In genomic region chr22:50699754-50700386, GRCh38 we compare ENCODE assay signal across 12 cellular contexts. TPM values are rescaled to one million over a fixed set of nuclear protein-coding genes. Genes with fewer than 3 reads are reported as not detected.
DNase-seq lines count a peak whose midpoint lies in the region; ATAC-seq lines count a peak whose summit lies in the region.
"Had no signal": no experiment of that assay in that cellular context is flagged by ENCODE, and none has a peak within 500 bp of the region (broad histone marks: within the 10 kb centered on the region; RNA-seq: fewer than 3 reads in every experiment).

No MANE protein-coding gene starts in this region.

- ATAC-seq in left ventricle myocardium superior: no peak
- no peak for ATAC-seq in sciatic nerve
- no peak for ATAC-seq in GM19463 (IDR thresholded peaks at IDR 0.05; ENCODE audit: unreplicated experiment)

- DNase-seq in NCI-H1694 treated with DMSO at 0.1 percent for 48 hours (lab: John Stamatoyannopoulos, UW) (peak; percentile 6), NCI-H1694 (lab: John Stamatoyannopoulos, UW) (no peak), SK-N-DZ (ENCODE audit: low spot score) (peak; percentile 42), left ventricle myocardium superior (peak; percentile 24), sciatic nerve (ENCODE audit: low spot score) (peak; percentile 35), hippocampal formation (lab: John Stamatoyannopoulos, UW) (no peak), NCI-H1048 (lab: John Stamatoyannopoulos, UW) (no peak)
- DNase-seq: NCI-H69; stimulated activated CD4-positive, alpha-beta T cell treated with anti-CD3 and anti-CD28 coated beads, Interleukin-2, amount 100 ng/mL, for 48 hours had no signal

- intact Hi-C loops in left ventricle myocardium superior (cut with micrococcal nuclease) (no loop called here), sciatic nerve (cut with DNase I) (no loop called here)

RNA-seq across cellular contexts. Expression of gene SHANK3, which starts 27.2 kb away (rescaled TPM):
- 2.8 and 2.9 TPM in 2 replicates for polyA plus RNA-seq in SK-N-DZ (2014; cell fraction: cytosol; rRNA removed)
- polyA plus RNA-seq in SK-N-DZ (2014; cell fraction: nucleus; rRNA removed): 4.6 and 9.3 TPM in 2 replicates
- 22.9 TPM for total RNA-seq in left ventricle myocardium superior
- 56.6 TPM for total RNA-seq in sciatic nerve

RNA-seq across cellular contexts. Expression of gene ACR, which starts 38.1 kb away (rescaled TPM):
- polyA plus RNA-seq in SK-N-DZ (2014; cell fraction: cytosol; rRNA removed): not detected in 2 replicates
- not detected in 2 replicates for polyA plus RNA-seq in SK-N-DZ (2014; cell fraction: nucleus; rRNA removed)
- total RNA-seq in left ventricle myocardium superior: not detected
- 1.5 TPM for total RNA-seq in sciatic nerve
- total RNA-seq: A172, myocyte had no signal

Comparison
In these comparisons a context has a peak if more than half of its experiments do, and no peak if none do; other contexts are left out.
1. DNase-seq: peak in NCI-H1694 treated with DMSO at 0.1 percent for 48 hours (single experiment), SK-N-DZ (single experiment), left ventricle myocardium superior (single experiment) and sciatic nerve (single experiment); none in NCI-H1694 (single experiment), hippocampal formation (0 of 2) and NCI-H1048 (single experiment).